In the genomic region with DNA sequence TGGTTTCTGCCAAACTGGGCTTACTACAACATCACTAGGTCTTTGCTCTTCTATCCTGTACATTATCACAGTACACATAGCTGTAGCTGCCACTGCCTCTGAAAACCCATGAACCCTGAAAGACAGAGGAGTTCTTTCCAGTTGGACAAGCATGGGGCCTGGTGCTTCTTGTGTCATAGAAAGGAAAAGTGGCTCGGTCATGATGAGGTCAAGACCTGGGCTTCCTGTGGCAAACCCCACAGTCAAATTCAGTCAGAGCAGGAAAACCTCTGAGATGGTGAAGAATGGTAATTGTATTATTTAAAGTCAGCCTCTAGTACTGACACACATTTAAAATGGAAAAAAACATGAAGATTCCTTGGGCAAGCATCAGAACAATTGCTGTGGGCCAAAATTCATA, we compare ENCODE assay signal across 13 cellular contexts.
A peak's percentile ranks its signal among the peaks of the same experiment; 100 is the strongest.
DNase-seq lines count a peak whose midpoint lies in the region; ATAC-seq and TF ChIP-seq lines count a peak whose summit lies in the region.
"Had no signal": no experiment of that assay in that cellular context is flagged by ENCODE, and none has a peak within 500 bp of the region (broad histone marks: within the 10 kb centered on the region; RNA-seq: fewer than 3 reads in every experiment).

No MANE protein-coding gene starts in this region.

- no peak overlapping the region for H3K27ac ChIP-seq in suprapubic skin
- H3K27ac ChIP-seq: C4-2B, esophagus squamous epithelium had no signal

- H3K9me3 ChIP-seq in suprapubic skin, result no peaks in the 10 kb centered on the region
- H3K9me3 ChIP-seq: esophagus squamous epithelium, SK-N-SH had no signal

- intact Hi-C loops in activated B cell treated with CpG ODN at 0.5 μM for 24 hours (cut with micrococcal nuclease), result no loop called here

- peaks cover 8% of the 10 kb centered on the region for H3K4me1 Mint-ChIP-seq in activated B cell treated with CpG ODN at 0.5 μM for 24 hours

- no peaks in the 10 kb centered on the region for H3K9me3 Mint-ChIP-seq in activated B cell treated with CpG ODN at 0.5 μM for 24 hours

- DNase-seq in activated B cell treated with CpG ODN at 0.5 μM for 24 hours, result no peak
- no peak for DNase-seq in NCI-H1436 treated with DMSO at 0.1 percent for 48 hours (lab: John Stamatoyannopoulos, UW)
- DNase-seq in suprapubic skin (ENCODE audit: low spot score in 2 of 2), result no peak
- DNase-seq: esophagus squamous epithelium, HCEC 1CT, NCI-H2171, SK-N-SH had no signal

- no peaks in the 10 kb centered on the region for H3K27me3 ChIP-seq in suprapubic skin
- H3K27me3 ChIP-seq: esophagus squamous epithelium had no signal

- no peaks in the 10 kb centered on the region for H3K36me3 Mint-ChIP-seq in activated B cell treated with CpG ODN at 0.5 μM for 24 hours (ENCODE audit: low read depth)

- H3K4me1 ChIP-seq in suprapubic skin, result no peaks in the 10 kb centered on the region
- H3K4me1 ChIP-seq: esophagus squamous epithelium had no signal

- POLR2A ChIA-PET in activated B cell treated with CpG ODN at 0.5 μM for 24 hours (lab: Charles Lee), result no interaction called here

- TF ChIP-seq CTCF in activated B cell treated with CpG ODN at 0.5 μM for 24 hours (IDR thresholded peaks at IDR 0.05) (no peak), suprapubic skin (IDR thresholded peaks at IDR 0.05) (no peak)

- TF ChIP-seq POLR2A in suprapubic skin (IDR thresholded peaks at IDR 0.05), result no peak

- TF ChIP-seq EP300 in suprapubic skin (IDR thresholded peaks at IDR 0.05), result no peak

- no peak overlapping the region for H3K27ac Mint-ChIP-seq in activated B cell treated with CpG ODN at 0.5 μM for 24 hours

- no peaks in the 10 kb centered on the region for H3K36me3 ChIP-seq in suprapubic skin
- H3K36me3 ChIP-seq: esophagus squamous epithelium had no signal

- no peak overlapping the region for H3K4me3 Mint-ChIP-seq in activated B cell treated with CpG ODN at 0.5 μM for 24 hours

- CTCF ChIA-PET in activated B cell treated with CpG ODN at 0.5 μM for 24 hours (lab: Charles Lee), result no interaction called here

- 73% methylated on average over 1 of the region's 1 CpG for WGBS in suprapubic skin

- H3K4me3 ChIP-seq in suprapubic skin, result no peak overlapping the region
- H3K4me3 ChIP-seq: esophagus squamous epithelium had no signal

- no peaks in the 10 kb centered on the region for H3K27me3 Mint-ChIP-seq in activated B cell treated with CpG ODN at 0.5 μM for 24 hours

- ATAC-seq in GM18502 (IDR thresholded peaks at IDR 0.05; ENCODE audit: poor library complexity, unreplicated experiment), result peak; percentile 84
- ATAC-seq in GM19455 (IDR thresholded peaks at IDR 0.05; ENCODE audit: unreplicated experiment), result peak; percentile 64
- ATAC-seq in HG02884 (IDR thresholded peaks at IDR 0.05; ENCODE audit: unreplicated experiment), result peak; percentile 91
- peak; percentile 47 for ATAC-seq in activated B cell treated with CpG ODN at 0.5 μM for 24 hours (ENCODE audit: low read depth)
- no peak for ATAC-seq in GM19035 (IDR thresholded peaks at IDR 0.05; ENCODE audit: unreplicated experiment)
- ATAC-seq in HG02938 (IDR thresholded peaks at IDR 0.05; ENCODE audit: unreplicated experiment), result no peak

Comparison
In these comparisons a context has a peak if more than half of its experiments do, and no peak if none do; other contexts are left out.
1. ATAC-seq: peak in GM18502 (single experiment), GM19455 (single experiment), HG02884 (single experiment) and activated B cell treated with CpG ODN at 0.5 μM for 24 hours (single experiment); none in GM19035 (single experiment) and HG02938 (single experiment).